8 cellular contexts compared by ENCODE assay signal in genomic region chr1:78004719-78005346, GRCh38. TPM values are rescaled to one million over a fixed set of nuclear protein-coding genes. Genes with fewer than 3 reads are reported as not detected.
A peak's percentile ranks its signal among the peaks of the same experiment; 100 is the strongest.
DNase-seq lines count a peak whose midpoint lies in the region; ATAC-seq, FAIRE-seq and TF ChIP-seq lines count a peak whose summit lies in the region.

TSS of gene DNAJB4 (plus strand) at chr1:78004939. CDS start at chr1:78005111, 172 bp downstream.

- H3K9me3 ChIP-seq in HUES6 (ENCODE audit: control insufficient read depth, insufficient read depth, low read depth, low read length) (no peaks in the 10 kb centered on the region), heart right ventricle (no peaks in the 10 kb centered on the region), parathyroid adenoma (ENCODE audit: control insufficient read depth, low read length) (no peaks in the 10 kb centered on the region), aorta (ENCODE audit: control insufficient read depth, low read length) (no peaks in the 10 kb centered on the region)

- DNase-seq in D721Med (ENCODE audit: insufficient read length, low spot score) = no peak
- DNase-seq in SK-MEL-5 (ENCODE audit: low read depth, low spot score) = peak; percentile 98
- peak in 44 of 56 donors; percentile 4 to 87 (median 52) for DNase-seq in amygdala (lab: John Stamatoyannopoulos, UW)
- DNase-seq in heart right ventricle = peak in 1 of 2 donors; percentile 91
- DNase-seq in aorta = peak in 1 of 2 donors; percentile 64

- H3K9ac ChIP-seq in HUES6 (ENCODE audit: low read length) = peak within 1 kb of the TSS; percentile 93
- H3K9ac ChIP-seq in parathyroid adenoma = peak within 1 kb of the TSS; percentile 67

- intact Hi-C loops in heart right ventricle (cut with DNase I) (loop anchor here in 6 of 10 donors (1.0 to 10.0 kb wide), 8 partner anchors 26 to 110 kb away; partner anchors contain the start of genes FUBP1 (in 5 of the 6) and GIPC2 (in 3 of the 6)), aorta (cut with DNase I) (loop anchor here (1.0 to 5.0 kb wide), 3 partner anchors 26 to 97 kb away; partner anchors contain the start of gene FUBP1 (in 2 of the 2))

- in situ Hi-C loops in SK-MEL-5 (cut with HindIII; ENCODE audit: low pct_unique_long_range_greater_than_20kb, low sequenced_read_pairs) = no loop called here

- H3K27me3 ChIP-seq in HUES6 (ENCODE audit: control insufficient read depth, insufficient read depth, low read length) (no peaks in the 10 kb centered on the region), heart right ventricle (no peaks in the 10 kb centered on the region), parathyroid adenoma (ENCODE audit: control insufficient read depth, insufficient read depth, low read length) (no peaks in the 10 kb centered on the region), aorta (ENCODE audit: control insufficient read depth in 1 of 2, insufficient read depth in 2 of 2, low read length in 1 of 2) (no peaks in the 10 kb centered on the region)

- peak within 1 kb of the TSS; percentile 95 for H3K4me2 ChIP-seq in parathyroid adenoma (ENCODE audit: low read length)

- H2AFZ ChIP-seq in parathyroid adenoma = peak within 1 kb of the TSS; percentile 87

- H3K79me2 ChIP-seq in parathyroid adenoma = no peaks in the 10 kb centered on the region

- ATAC-seq in GM21447 (IDR thresholded peaks at IDR 0.05; ENCODE audit: unreplicated experiment) = peak; percentile 99
- ATAC-seq in heart right ventricle = peak; percentile 98 to 100 (median 99)
- ATAC-seq in aorta (ENCODE audit: low FRiP score) = peak; percentile 99

- 0 to 1% methylated on average over 12 of the region's 12 CpGs for WGBS in heart right ventricle, 2 donors
- 0 to 1% methylated on average over 12 of the region's 12 CpGs for WGBS in aorta, 2 donors

- H3K4me3 ChIP-seq in HUES6 (ENCODE audit: low read depth, low read length) = peak within 1 kb of the TSS; percentile 65
- peak within 1 kb of the TSS; percentile 33 to 74 (median 61) for H3K4me3 ChIP-seq in heart right ventricle
- H3K4me3 ChIP-seq in parathyroid adenoma (ENCODE audit: low read depth, low read length) = peak within 1 kb of the TSS; percentile 96
- H3K4me3 ChIP-seq in aorta (ENCODE audit: low read length in 2 of 2) = peak within 1 kb of the TSS; percentile 98 to 100

- H3K36me3 ChIP-seq in HUES6 (ENCODE audit: control insufficient read depth, insufficient read depth, low read length) (no peaks in the 10 kb centered on the region), heart right ventricle (no peaks in the 10 kb centered on the region), parathyroid adenoma (ENCODE audit: control insufficient read depth, insufficient read depth, low read length) (no peaks in the 10 kb centered on the region), aorta (ENCODE audit: control insufficient read depth in 1 of 2, insufficient read depth in 2 of 2, low read length in 1 of 2) (no peaks in the 10 kb centered on the region)

- TF ChIP-seq CTCF in D721Med (IDR thresholded peaks at IDR 0.05; ENCODE audit: insufficient read depth, missing control alignments) (no peak), heart right ventricle (IDR thresholded peaks at IDR 0.05) (no peak), parathyroid adenoma (IDR thresholded peaks at IDR 0.05) (no peak)

- H3K27ac ChIP-seq in HUES6 (ENCODE audit: low read depth, low read length) (peak within 1 kb of the TSS; percentile 97), heart right ventricle (peak within 1 kb of the TSS; percentile 81 to 95 (median 90)), parathyroid adenoma (peak within 1 kb of the TSS; percentile 93), aorta (ENCODE audit: low read depth in 1 of 2, low read length in 2 of 2) (peak within 1 kb of the TSS in 1 of 2 donors; percentile 90)

- peaks cover 21% of the 10 kb centered on the region for H3K4me1 ChIP-seq in HUES6 (ENCODE audit: control insufficient read depth, insufficient read depth, low read length)
- H3K4me1 ChIP-seq in heart right ventricle = peaks cover 0 to 58% (median 32%) of the 10 kb centered on the region in 9 donors
- H3K4me1 ChIP-seq in parathyroid adenoma = no peaks in the 10 kb centered on the region
- no peaks in the 10 kb centered on the region for H3K4me1 ChIP-seq in aorta (ENCODE audit: control insufficient read depth in 1 of 2, insufficient read depth in 2 of 2, low read length in 2 of 2)

- peak; percentile 41 for FAIRE-seq in D721Med (lab: Jason Lieb, UNC)

RNA-seq across cellular contexts. Expression of gene DNAJB4, which starts in this region (rescaled TPM):
- total RNA-seq in SK-MEL-5 (2014; rRNA removed; shearing (Covaris generic)) = 10.2 and 14.3 TPM in 2 replicates
- polyA plus RNA-seq in SK-MEL-5 (2015; cell fraction: cytosol; rRNA removed) = 8.9 TPM in 2 replicates
- polyA plus RNA-seq in SK-MEL-5 (2015; cell fraction: nucleus; rRNA removed) = 15.3 and 17.4 TPM in 2 replicates
- total RNA-seq in heart right ventricle (100 to 1,000 TPM in 6 of 10 donors, 10 to 100 TPM in 4; 72.4 to 178 (median 141) TPM), aorta (100 to 1,000 TPM in 1 of 2 donors, 10 to 100 TPM in 1; 76.7 to 137 TPM)
- polyA plus RNA-seq in heart right ventricle (10 to 100 TPM; 38.5 to 58.8 TPM), aorta (10 to 100 TPM; 39.1 to 56.5 TPM)
